ENCODE assay signal across 30 cellular contexts in genomic region chr1:228286505-228287417, GRCh38.
DNase-seq lines count a peak whose midpoint lies in the region; ATAC-seq, FAIRE-seq and TF ChIP-seq lines count a peak whose summit lies in the region.
"Had no signal": no experiment of that assay in that cellular context is flagged by ENCODE, and none has a peak within 500 bp of the region (broad histone marks: within the 10 kb centered on the region; RNA-seq: fewer than 3 reads in every experiment).

No MANE protein-coding gene starts in this region.

- no peak overlapping the region for H3K4me3 Mint-ChIP-seq in central memory CD8-positive, alpha-beta T cell
- H3K4me3 Mint-ChIP-seq in glutamatergic neuron (ENCODE audit: unreplicated experiment) = no peak overlapping the region
- H3K4me3 Mint-ChIP-seq in immature natural killer cell = no peak overlapping the region
- H3K4me3 Mint-ChIP-seq: activated CD4-positive, alpha-beta memory T cell treated with anti-CD3 and anti-CD28 coated beads for 36 hours; activated T-helper 17 cell treated with anti-CD3 and anti-CD28 coated beads, Interleukin-2, amount 50 U/mL, for 72 hours; nephron had no signal

- H3K9me3 ChIP-seq in kidney (ENCODE audit: control insufficient read depth in 1 of 2, low read length in 2 of 2) (no peaks in the 10 kb centered on the region), gastrocnemius medialis (no peaks in the 10 kb centered on the region), adrenal gland (replicated peaks in 1 of 3) (no peaks in the 10 kb centered on the region)
- H3K9me3 ChIP-seq: Caco-2, HAP-1, pancreas had no signal

- WGBS in adrenal gland, 4 donors = 84 to 90% (median 88%) methylated on average over 9 to 28 of the region's 28 CpGs

- H3K4me3 ChIP-seq in kidney (ENCODE audit: low read length in 2 of 2) (no peak overlapping the region), gastrocnemius medialis (no peak overlapping the region), adrenal gland (no peak overlapping the region)
- H3K4me3 ChIP-seq: HAP-1, lung, pancreas had no signal

- H3K36me3 Mint-ChIP-seq in central memory CD8-positive, alpha-beta T cell (ENCODE audit: insufficient read depth) = peaks cover 6% of the 10 kb centered on the region
- H3K36me3 Mint-ChIP-seq in glutamatergic neuron (ENCODE audit: unreplicated experiment) (no peaks in the 10 kb centered on the region), immature natural killer cell (peaks cover 0 to 4% (median 0%) of the 10 kb centered on the region in 3 donors)
- H3K36me3 Mint-ChIP-seq: activated CD4-positive, alpha-beta memory T cell treated with anti-CD3 and anti-CD28 coated beads for 36 hours had no signal

- H3K4me1 ChIP-seq in kidney (ENCODE audit: control insufficient read depth in 1 of 2, insufficient read depth in 1 of 2, low read depth in 1 of 2, low read length in 2 of 2) = no peaks in the 10 kb centered on the region
- peaks cover 0 to 10% of the 10 kb centered on the region in 2 donors for H3K4me1 ChIP-seq in gastrocnemius medialis
- no peaks in the 10 kb centered on the region for H3K4me1 ChIP-seq in adrenal gland (replicated peaks in 1 of 2)
- H3K4me1 ChIP-seq: Caco-2, HAP-1, pancreas had no signal

- TF ChIP-seq CTCF in kidney (IDR thresholded peaks at IDR 0.05; ENCODE audit: borderline replicate concordance, extremely low read depth, insufficient read depth) = no peak
- TF ChIP-seq CTCF in gastrocnemius medialis (IDR thresholded peaks at IDR 0.05 in 4 of 5, conservative IDR thresholded peaks at IDR 0.05 in 1 of 5) = no peak
- no peak for TF ChIP-seq CTCF in glutamatergic neuron (IDR thresholded peaks at IDR 0.05; ENCODE audit: partially characterized antibody, unreplicated experiment)
- no peak for TF ChIP-seq CTCF in adrenal gland (IDR thresholded peaks at IDR 0.05)

- peaks cover 22% of the 10 kb centered on the region for H3K4me1 Mint-ChIP-seq in central memory CD8-positive, alpha-beta T cell
- H3K4me1 Mint-ChIP-seq in glutamatergic neuron (ENCODE audit: low read depth, unreplicated experiment) = no peaks in the 10 kb centered on the region
- peaks cover 0 to 7% of the 10 kb centered on the region in 2 donors for H3K4me1 Mint-ChIP-seq in immature natural killer cell
- H3K4me1 Mint-ChIP-seq: nephron had no signal

- H3K27me3 Mint-ChIP-seq in central memory CD8-positive, alpha-beta T cell = no peaks in the 10 kb centered on the region
- peaks cover 6% of the 10 kb centered on the region for H3K27me3 Mint-ChIP-seq in glutamatergic neuron (ENCODE audit: unreplicated experiment)
- H3K27me3 Mint-ChIP-seq in immature natural killer cell (ENCODE audit: low read depth in 3 of 3) = peaks cover 0 to 1% (median 0%) of the 10 kb centered on the region in 3 donors
- H3K27me3 Mint-ChIP-seq: activated CD4-positive, alpha-beta memory T cell treated with anti-CD3 and anti-CD28 coated beads for 36 hours; activated T-helper 17 cell treated with anti-CD3 and anti-CD28 coated beads, Interleukin-2, amount 50 U/mL, for 72 hours had no signal

- H3K27ac Mint-ChIP-seq in central memory CD8-positive, alpha-beta T cell (ENCODE audit: low read depth) = peak overlapping the region; percentile 35
- H3K27ac Mint-ChIP-seq in glutamatergic neuron (ENCODE audit: unreplicated experiment) (no peak overlapping the region), immature natural killer cell (no peak overlapping the region)
- H3K27ac Mint-ChIP-seq: activated CD4-positive, alpha-beta memory T cell treated with anti-CD3 and anti-CD28 coated beads for 36 hours; activated T-helper 17 cell treated with anti-CD3 and anti-CD28 coated beads, Interleukin-2, amount 50 U/mL, for 72 hours; nephron had no signal

- intact Hi-C loops in kidney (cut with DNase I) (no loop called here), gastrocnemius medialis (cut with DNase I; ENCODE audit: low total_unique reads) (no loop called here), adrenal gland (cut with DNase I) (no loop called here)

- H3K36me3 ChIP-seq in kidney (ENCODE audit: control insufficient read depth in 1 of 2, insufficient read depth in 2 of 2, low read length in 2 of 2) = no peaks in the 10 kb centered on the region
- peaks cover 3 to 97% of the 10 kb centered on the region in 2 donors for H3K36me3 ChIP-seq in gastrocnemius medialis
- no peaks in the 10 kb centered on the region for H3K36me3 ChIP-seq in adrenal gland (replicated peaks in 1 of 2)
- H3K36me3 ChIP-seq: HAP-1, pancreas had no signal

- no peak overlapping the region for H3K27ac ChIP-seq in kidney (ENCODE audit: low read depth in 2 of 2, low read length in 2 of 2)
- H3K27ac ChIP-seq in gastrocnemius medialis = peak overlapping the region in 3 of 4 donors; percentile 33 to 89 (median 36)
- H3K27ac ChIP-seq in adrenal gland = no peak overlapping the region
- H3K27ac ChIP-seq: 22Rv1, C4-2B, pancreas had no signal

- no peak for ATAC-seq in central memory CD8-positive, alpha-beta T cell (replicated peaks; ENCODE audit: extremely low read depth, poor library complexity, severe bottlenecking)
- ATAC-seq in gastrocnemius medialis = no peak
- ATAC-seq: activated T-helper 17 cell treated with anti-CD3 and anti-CD28 coated beads, Interleukin-2, amount 50 U/mL, for 72 hours; pancreas had no signal

- no peaks in the 10 kb centered on the region for H3K9me3 Mint-ChIP-seq in central memory CD8-positive, alpha-beta T cell
- H3K9me3 Mint-ChIP-seq in glutamatergic neuron (ENCODE audit: unreplicated experiment) (peaks cover 7% of the 10 kb centered on the region), immature natural killer cell (no peaks in the 10 kb centered on the region)
- H3K9me3 Mint-ChIP-seq: activated CD4-positive, alpha-beta memory T cell treated with anti-CD3 and anti-CD28 coated beads for 36 hours; activated T-helper 17 cell treated with anti-CD3 and anti-CD28 coated beads, Interleukin-2, amount 50 U/mL, for 72 hours; nephron had no signal

- in situ Hi-C loops in gastrocnemius medialis (cut with MboI; ENCODE audit: low sequenced_read_pairs in 4 of 4) = no loop called here

- H3K27me3 ChIP-seq in gastrocnemius medialis (no peaks in the 10 kb centered on the region), adrenal gland (no peaks in the 10 kb centered on the region)
- H3K27me3 ChIP-seq: pancreas had no signal

- TF ChIP-seq POLR2A in gastrocnemius medialis (IDR thresholded peaks at IDR 0.05) (no peak), adrenal gland (IDR thresholded peaks at IDR 0.05) (no peak)

- FAIRE-seq in kidney (lab: Jason Lieb, UNC) = no peak
- FAIRE-seq: endothelial cell of umbilical vein, GM12892, pancreas, small intestine, urothelium cell line had no signal

- peak; percentile 5 for DNase-seq in activated T-cell treated with anti-CD3 and anti-CD28 coated beads, Interleukin-2, amount 50 U/mL, for 1 hour
- no peak for DNase-seq in activated T-cell treated with anti-CD3 and anti-CD28 coated beads, Interleukin-2, amount 50 U/mL, for 48 hours
- DNase-seq in central memory CD8-positive, alpha-beta T cell (ENCODE audit: low spot score in 2 of 2) = no peak
- DNase-seq in kidney (peak; percentile 63), gastrocnemius medialis (peak in 1 of 2 donors; percentile 18), glutamatergic neuron (no peak), adrenal gland (no peak), immature natural killer cell (no peak)
- DNase-seq: activated CD4-positive, alpha-beta memory T cell treated with anti-CD3 and anti-CD28 coated beads for 36 hours; activated CD4-positive, alpha-beta T cell treated with anti-CD3 and anti-CD28 coated beads for 1 hour; DMS53; hypothalamus; MM.1S; NCI-H2029; NCI-H524; OCI-M1; retina; small intestine; stimulated activated naive CD4-positive, alpha-beta T cell treated with Interleukin-2 at 50 U/mL for 16 hours had no signal

- no peak overlapping the region for H3K9ac ChIP-seq in kidney (ENCODE audit: low read length in 2 of 2)

Comparison
In these comparisons a context has a peak if more than half of its experiments do, and no peak if none do; other contexts are left out.
1. DNase-seq: peak in activated T-cell treated with anti-CD3 and anti-CD28 coated beads, Interleukin-2, amount 50 U/mL, for 1 hour (single experiment) and kidney (single experiment); none in activated T-cell treated with anti-CD3 and anti-CD28 coated beads, Interleukin-2, amount 50 U/mL, for 48 hours (0 of 2), central memory CD8-positive, alpha-beta T cell (0 of 2), glutamatergic neuron (single experiment), adrenal gland (0 of 7) and immature natural killer cell (0 of 3).
2. H3K27ac ChIP-seq: peak in gastrocnemius medialis (3 of 4); none in kidney (0 of 2) and adrenal gland (0 of 5).